Comparison of ENCODE assay signal across 1 cellular context in genomic region chr11:66109294-66109693, GRCh38.
TF ChIP-seq lines count a peak whose summit lies in the region.

No MANE protein-coding gene starts in this region.

TF ChIP-seq in SK-N-SH, 30 proteins besides CTCF, POLR2A, EP300 and RAD21 (continued from another document):
- no peak for TF ChIP-seq NRF1 (IDR thresholded peaks at IDR 0.05; ENCODE audit: low read depth, low read length)
- no peak for TF ChIP-seq RXRA (IDR thresholded peaks at IDR 0.05; ENCODE audit: borderline replicate concordance, low read depth)
- TF ChIP-seq USF2 (IDR thresholded peaks at IDR 0.05; ENCODE audit: borderline replicate concordance, low read depth, low read length), result no peak
- no peak for TF ChIP-seq SMC3 (IDR thresholded peaks at IDR 0.05; ENCODE audit: low read depth, low read length)
- no peak for TF ChIP-seq TEAD4 (IDR thresholded peaks at IDR 0.05; ENCODE audit: borderline replicate concordance, insufficient read depth)
